In the genomic region with DNA sequence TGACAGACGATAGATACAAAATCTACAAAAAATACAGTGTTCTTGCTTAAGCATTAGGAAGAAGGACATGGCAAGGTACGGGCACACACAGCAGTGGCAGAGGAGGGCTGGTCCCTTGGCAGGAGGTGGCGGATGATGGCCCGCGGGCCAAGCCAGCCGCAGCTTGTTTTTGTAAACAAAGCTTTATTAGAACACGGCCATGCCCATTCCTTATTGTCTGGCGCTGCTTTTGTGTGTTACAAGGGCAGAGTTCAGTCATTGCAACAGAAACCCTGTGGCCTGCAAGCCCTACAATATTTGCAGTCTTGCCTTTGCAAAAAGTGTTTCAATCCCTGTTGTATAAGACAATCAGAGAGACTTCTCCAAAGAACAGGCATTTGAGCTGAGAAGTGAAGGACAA, we compare ENCODE assay signal across 1 cellular context.
TF ChIP-seq lines count a peak whose summit lies in the region.

No MANE protein-coding gene starts in this region.

TF ChIP-seq in GM23338, 12 proteins besides CTCF, POLR2A, EP300 and RAD21:
- TF ChIP-seq NANOG (IDR thresholded peaks at IDR 0.05; ENCODE audit: borderline replicate concordance), result no peak
- no peak for TF ChIP-seq POLR2AphosphoS5 (IDR thresholded peaks at IDR 0.05; ENCODE audit: low read depth)
- TF ChIP-seq, protein P1, sequence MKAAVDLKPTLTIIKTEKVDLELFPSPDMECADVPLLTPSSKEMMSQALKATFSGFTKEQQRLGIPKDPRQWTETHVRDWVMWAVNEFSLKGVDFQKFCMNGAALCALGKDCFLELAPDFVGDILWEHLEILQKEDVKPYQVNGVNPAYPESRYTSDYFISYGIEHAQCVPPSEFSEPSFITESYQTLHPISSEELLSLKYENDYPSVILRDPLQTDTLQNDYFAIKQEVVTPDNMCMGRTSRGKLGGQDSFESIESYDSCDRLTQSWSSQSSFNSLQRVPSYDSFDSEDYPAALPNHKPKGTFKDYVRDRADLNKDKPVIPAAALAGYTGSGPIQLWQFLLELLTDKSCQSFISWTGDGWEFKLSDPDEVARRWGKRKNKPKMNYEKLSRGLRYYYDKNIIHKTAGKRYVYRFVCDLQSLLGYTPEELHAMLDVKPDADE (IDR thresholded peaks at IDR 0.05), result no peak
- TF ChIP-seq EZH2phosphoT487 (IDR thresholded peaks at IDR 0.05; ENCODE audit: unreplicated experiment), result no peak
- no peak for TF ChIP-seq JUNB (IDR thresholded peaks at IDR 0.05; ENCODE audit: unreplicated experiment)
